In genomic region chr12:50933459-50934124, GRCh38 we compare ENCODE assay signal across 14 cellular contexts. TPM values are rescaled to one million over a fixed set of nuclear protein-coding genes. Genes with fewer than 3 reads are reported as not detected.
DNase-seq lines count a peak whose midpoint lies in the region; ATAC-seq and TF ChIP-seq lines count a peak whose summit lies in the region.
"Had no signal": no experiment of that assay in that cellular context is flagged by ENCODE, and none has a peak within 500 bp of the region (broad histone marks: within the 10 kb centered on the region; RNA-seq: fewer than 3 reads in every experiment).

No MANE protein-coding gene starts in this region.

- TF ChIP-seq CTCF in fibroblast of the aortic adventitia (IDR thresholded peaks at IDR 0.05; ENCODE audit: insufficient read depth, low read length) = no peak

- no peak overlapping the region for H3K4me3 ChIP-seq in fibroblast of the aortic adventitia (ENCODE audit: low read depth, low read length)

- in situ Hi-C loops in G401 (cut with HindIII; ENCODE audit: low sequenced_read_pairs) = no loop called here

- peak; percentile 9 for DNase-seq in G401 (ENCODE audit: low spot score)
- peak; percentile 39 for DNase-seq in RPMI7951 (ENCODE audit: low read depth)
- peak; percentile 23 for DNase-seq in fibroblast of the aortic adventitia (ENCODE audit: low read depth)
- DNase-seq in retina = peak; percentile 13
- DNase-seq in DMS153 treated with DMSO at 0.1 percent for 48 hours (lab: John Stamatoyannopoulos, UW; ENCODE audit: unreplicated experiment) = no peak
- no peak for DNase-seq in NCI-H2171 treated with DMSO at 0.1 percent for 48 hours (lab: John Stamatoyannopoulos, UW)
- DNase-seq: effector memory CD8-positive, alpha-beta T cell; GOT3; left colon had no signal

- ATAC-seq in GM19324 (IDR thresholded peaks at IDR 0.05; ENCODE audit: low FRiP score, unreplicated experiment) = no peak
- no peak for ATAC-seq in GM18861 (IDR thresholded peaks at IDR 0.05; ENCODE audit: unreplicated experiment)
- ATAC-seq: effector memory CD8-positive, alpha-beta T cell had no signal

RNA-seq across cellular contexts. Expression of gene HIGD1C, which starts 18.8 kb away (rescaled TPM):
- not detected in 2 replicates for total RNA-seq in G401 (2014; rRNA removed; shearing (Covaris generic))
- total RNA-seq in RPMI7951 (2014; rRNA removed; shearing (Covaris generic)) = not detected in 2 replicates
- total RNA-seq in fibroblast of the aortic adventitia (ENCODE audit: low replicate concordance) = not detected in 2 replicates
- total RNA-seq: activated T-helper 17 cell treated with anti-CD3 and anti-CD28 coated beads, Interleukin-2, amount 50 U/mL, for 72 hours; left colon; T-helper 2 cell treated with Interferon-gamma antibody and Interleukin-4, amounts not matched to agents 100 ng/mL and 5 ng/mL, for 36 hours; urinary bladder had no signal

Comparison
In these comparisons a context has a peak if more than half of its experiments do, and no peak if none do; other contexts are left out.
1. DNase-seq: peak in G401 (single experiment), RPMI7951 (single experiment), fibroblast of the aortic adventitia (single experiment) and retina (single experiment); none in DMS153 treated with DMSO at 0.1 percent for 48 hours (single experiment) and NCI-H2171 treated with DMSO at 0.1 percent for 48 hours (single experiment).